1 cellular context compared by ENCODE assay signal in the genomic region with DNA sequence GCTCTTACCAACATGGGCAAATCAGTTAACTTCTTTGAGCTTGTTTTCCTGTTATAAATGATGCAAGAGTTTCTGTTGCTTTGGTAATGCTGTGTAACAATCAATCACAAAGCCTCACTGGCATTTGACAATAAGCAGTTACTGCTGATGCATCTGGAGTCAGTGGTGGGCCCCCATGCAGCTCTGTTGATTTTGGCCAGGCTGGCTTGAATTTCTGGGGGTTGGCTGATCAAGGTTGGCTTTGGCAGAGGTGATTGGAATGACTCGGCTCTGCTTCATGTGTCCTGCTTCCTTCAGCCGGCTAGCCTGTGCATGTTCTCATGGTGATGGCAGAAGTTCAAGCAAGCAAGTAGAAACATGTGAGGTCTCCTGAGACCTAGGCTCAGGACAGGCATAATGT.
TF ChIP-seq lines count a peak whose summit lies in the region.

No MANE protein-coding gene starts in this region.

TF ChIP-seq in SK-N-SH, 30 proteins besides CTCF, POLR2A, EP300 and RAD21 (continued from another document):
- TF ChIP-seq JUND (IDR thresholded peaks at IDR 0.05): peak; percentile 6; the same call in 1 of the 2 replicates
- no peak for TF ChIP-seq RFX5 (IDR thresholded peaks at IDR 0.05; ENCODE audit: low read length)
- TF ChIP-seq FOXJ3 (CRISPR knock-in tag; IDR thresholded peaks at IDR 0.05): no peak
- no peak for TF ChIP-seq YY1 (IDR thresholded peaks at IDR 0.05; ENCODE audit: low read depth)
- TF ChIP-seq ELF1 (IDR thresholded peaks at IDR 0.05): no peak
- no peak for TF ChIP-seq GATA2 (CRISPR knock-in tag; IDR thresholded peaks at IDR 0.05)
- TF ChIP-seq, protein P1, sequence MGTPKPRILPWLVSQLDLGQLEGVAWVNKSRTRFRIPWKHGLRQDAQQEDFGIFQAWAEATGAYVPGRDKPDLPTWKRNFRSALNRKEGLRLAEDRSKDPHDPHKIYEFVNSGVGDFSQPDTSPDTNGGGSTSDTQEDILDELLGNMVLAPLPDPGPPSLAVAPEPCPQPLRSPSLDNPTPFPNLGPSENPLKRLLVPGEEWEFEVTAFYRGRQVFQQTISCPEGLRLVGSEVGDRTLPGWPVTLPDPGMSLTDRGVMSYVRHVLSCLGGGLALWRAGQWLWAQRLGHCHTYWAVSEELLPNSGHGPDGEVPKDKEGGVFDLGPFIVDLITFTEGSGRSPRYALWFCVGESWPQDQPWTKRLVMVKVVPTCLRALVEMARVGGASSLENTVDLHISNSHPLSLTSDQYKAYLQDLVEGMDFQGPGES (IDR thresholded peaks at IDR 0.05; ENCODE audit: low read depth, low read length): no peak
- TF ChIP-seq TAF1 (IDR thresholded peaks at IDR 0.05; ENCODE audit: borderline replicate concordance, low read depth, low read length): no peak
- TF ChIP-seq SIN3A (IDR thresholded peaks at IDR 0.05; ENCODE audit: borderline replicate concordance, low read depth, low read length): no peak
- TF ChIP-seq, protein P2, sequence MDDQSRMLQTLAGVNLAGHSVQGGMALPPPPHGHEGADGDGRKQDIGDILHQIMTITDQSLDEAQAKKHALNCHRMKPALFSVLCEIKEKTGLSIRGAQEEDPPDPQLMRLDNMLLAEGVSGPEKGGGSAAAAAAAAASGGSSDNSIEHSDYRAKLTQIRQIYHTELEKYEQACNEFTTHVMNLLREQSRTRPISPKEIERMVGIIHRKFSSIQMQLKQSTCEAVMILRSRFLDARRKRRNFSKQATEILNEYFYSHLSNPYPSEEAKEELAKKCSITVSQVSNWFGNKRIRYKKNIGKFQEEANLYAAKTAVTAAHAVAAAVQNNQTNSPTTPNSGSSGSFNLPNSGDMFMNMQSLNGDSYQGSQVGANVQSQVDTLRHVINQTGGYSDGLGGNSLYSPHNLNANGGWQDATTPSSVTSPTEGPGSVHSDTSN (IDR thresholded peaks at IDR 0.05): peak; percentile 91
- peak; percentile 5; the same call in 1 of the 2 replicates for TF ChIP-seq FOSL2 (IDR thresholded peaks at IDR 0.05; ENCODE audit: borderline replicate concordance, low read depth)
- no peak for TF ChIP-seq NRF1 (IDR thresholded peaks at IDR 0.05; ENCODE audit: low read depth, low read length)
- TF ChIP-seq, protein P3, sequence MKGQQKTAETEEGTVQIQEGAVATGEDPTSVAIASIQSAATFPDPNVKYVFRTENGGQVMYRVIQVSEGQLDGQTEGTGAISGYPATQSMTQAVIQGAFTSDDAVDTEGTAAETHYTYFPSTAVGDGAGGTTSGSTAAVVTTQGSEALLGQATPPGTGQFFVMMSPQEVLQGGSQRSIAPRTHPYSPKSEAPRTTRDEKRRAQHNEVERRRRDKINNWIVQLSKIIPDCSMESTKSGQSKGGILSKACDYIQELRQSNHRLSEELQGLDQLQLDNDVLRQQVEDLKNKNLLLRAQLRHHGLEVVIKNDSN (IDR thresholded peaks at IDR 0.05; ENCODE audit: borderline replicate concordance, low read depth): no peak
- TF ChIP-seq CHD2 (IDR thresholded peaks at IDR 0.05; ENCODE audit: low read length, partially characterized antibody): no peak
- no peak for TF ChIP-seq FOXM1 (IDR thresholded peaks at IDR 0.05; ENCODE audit: low read depth)
- no peak for TF ChIP-seq RCOR1 (IDR thresholded peaks at IDR 0.05; ENCODE audit: low read length)
- TF ChIP-seq EZH2phosphoT487 (IDR thresholded peaks at IDR 0.05; ENCODE audit: borderline replicate concordance, low read depth): no peak
- TF ChIP-seq TCF12 (IDR thresholded peaks at IDR 0.05): peak; percentile 90
